Comparison of ENCODE assay signal across 12 cellular contexts in genomic region chr12:25135531-25136154, GRCh38. TPM values are rescaled to one million over a fixed set of nuclear protein-coding genes. Genes with fewer than 3 reads are reported as not detected.
DNase-seq lines count a peak whose midpoint lies in the region; ATAC-seq, FAIRE-seq and TF ChIP-seq lines count a peak whose summit lies in the region.
"Had no signal": no experiment of that assay in that cellular context is flagged by ENCODE, and none has a peak within 500 bp of the region (broad histone marks: within the 10 kb centered on the region; RNA-seq: fewer than 3 reads in every experiment).

No MANE protein-coding gene starts in this region.

- dilution Hi-C loops in mammary epithelial cell (cut with HindIII; ENCODE audit: low sequenced_read_pairs) = no loop called here

- no peak overlapping the region for H3K9ac ChIP-seq in mammary epithelial cell (ENCODE audit: insufficient read depth, low read length)

- H3K36me3 ChIP-seq in mammary epithelial cell (ENCODE audit: insufficient read depth, low read length) = no peaks in the 10 kb centered on the region
- no peaks in the 10 kb centered on the region for H3K36me3 ChIP-seq in lower lobe of right lung

- H4K20me1 ChIP-seq in mammary epithelial cell (ENCODE audit: insufficient read depth, low read length) = no peaks in the 10 kb centered on the region

- H3K9me3 ChIP-seq in mammary epithelial cell (replicated peaks; ENCODE audit: insufficient read depth, low read length) (no peaks in the 10 kb centered on the region), lower lobe of right lung (no peaks in the 10 kb centered on the region)

- no peaks in the 10 kb centered on the region for H3K79me2 ChIP-seq in mammary epithelial cell (ENCODE audit: insufficient read depth, low read length)

- H2AFZ ChIP-seq in mammary epithelial cell (ENCODE audit: low read depth, low read length) = peak overlapping the region; percentile 80

- peaks cover 20% of the 10 kb centered on the region for H3K4me1 ChIP-seq in mammary epithelial cell (ENCODE audit: insufficient read depth, low read length)
- H3K4me1 ChIP-seq in lower lobe of right lung = no peaks in the 10 kb centered on the region

- FAIRE-seq in HTR-8/SVneo (lab: Jason Lieb, UNC) = no peak
- FAIRE-seq: islet of Langerhans had no signal

- intact Hi-C loops in mammary epithelial cell (cut with micrococcal nuclease) (loop anchor here (2.0 kb wide), 1 partner anchor 15 kb away; no protein-coding TSS in a partner anchor), lower lobe of right lung (cut with DNase I) (no loop called here)

- CTCF ChIA-PET in mammary epithelial cell (lab: Charles Lee; ENCODE audit: low non-redundant PET) = interaction anchor here (0.6 to 0.9 kb wide), 3 partner anchors 16 to 286 kb away, joined by 3 to 26 read pairs (median 7); no protein-coding TSS in a partner anchor

- H3K27ac ChIP-seq in mammary epithelial cell (ENCODE audit: insufficient read depth, low read depth, low read length) = peak overlapping the region; percentile 62
- no peak overlapping the region for H3K27ac ChIP-seq in lower lobe of right lung
- H3K27ac ChIP-seq: C4-2B had no signal

- peak overlapping the region; percentile 54 for H3K4me2 ChIP-seq in mammary epithelial cell (ENCODE audit: insufficient read depth, low read depth, low read length)

- BruUV-seq in mammary epithelial cell (replicated peaks; lab: Mats Ljungman, UMichigan) = no TSS peak

- H3K27me3 ChIP-seq in mammary epithelial cell (ENCODE audit: insufficient read depth, low read length) (no peaks in the 10 kb centered on the region), lower lobe of right lung (ENCODE audit: low read depth) (no peaks in the 10 kb centered on the region)

- in situ Hi-C loops in mammary epithelial cell (cut with MboI; ENCODE audit: low sequenced_read_pairs in 2 of 2) = loop anchor here in 1 of 2 donors (10.0 to 25.0 kb wide), 2 partner anchors 151 to 298 kb away; no protein-coding TSS in a partner anchor

- DNase-seq in stimulated activated CD4-positive, alpha-beta T cell treated with anti-CD3 and anti-CD28 coated beads, Interleukin-15, amount 100 ng/mL, for 24 hours = peak; percentile 37
- no peak for DNase-seq in stimulated activated CD4-positive, alpha-beta T cell treated with anti-CD3 and anti-CD28 coated beads, Interleukin-4, amount 100 ng/mL, for 4 hours
- DNase-seq in NCI-H226 (peak; percentile 53), mammary epithelial cell (peak; percentile 91), lower lobe of right lung (no peak), DMS53 (lab: John Stamatoyannopoulos, UW) (no peak), HTR-8/SVneo (ENCODE audit: insufficient read length, low spot score) (no peak)
- DNase-seq in NK-92 treated with Interleukin-12 subunit alpha and Interleukin-12 subunit beta, amount 100 ng/mL, for 24 hours (lab: John Stamatoyannopoulos, UW) = no peak
- DNase-seq: amygdala had no signal

- ATAC-seq in lower lobe of right lung = no peak

- 0% methylated on average over 3 of the region's 6 CpGs for WGBS in mammary epithelial cell (ENCODE audit: low coverage, missing lambda C conversion rate)

- peak in 1 of 2 donors; percentile 47 for TF ChIP-seq CTCF in mammary epithelial cell (conservative IDR thresholded peaks at IDR 0.05 in 1 of 2, IDR thresholded peaks at IDR 0.05 in 1 of 2; ENCODE audit: extremely low read depth in 1 of 2, insufficient read depth in 1 of 2, low read depth in 1 of 2, low read length in 2 of 2)
- no peak for TF ChIP-seq CTCF in lower lobe of right lung (IDR thresholded peaks at IDR 0.05)

- H3K4me3 ChIP-seq in mammary epithelial cell (replicated peaks in 1 of 3; ENCODE audit: insufficient read depth in 1 of 3, low read depth in 2 of 3, low read length in 3 of 3) = no peak overlapping the region
- H3K4me3 ChIP-seq in lower lobe of right lung = no peak overlapping the region

RNA-seq across cellular contexts. Expression of gene DNAI7, which starts 59.3 kb away (rescaled TPM):
- total RNA-seq in mammary epithelial cell = under 1 TPM in 1 of 2 donors, not detected in 1; 0.50 TPM
- 0.08 TPM for polyA plus RNA-seq in mammary epithelial cell
- polyA minus RNA-seq in mammary epithelial cell = not detected
- 6.7 TPM for total RNA-seq in lower lobe of right lung
- polyA plus RNA-seq: IgD-negative memory B cell had no signal

RNA-seq across cellular contexts. Expression of gene ETFRF1, which starts 59.4 kb away (rescaled TPM):
- total RNA-seq in mammary epithelial cell = 10 to 100 TPM; 14.4 to 19.0 TPM
- polyA plus RNA-seq in mammary epithelial cell = 6.1 TPM
- 1.8 TPM for polyA minus RNA-seq in mammary epithelial cell
- total RNA-seq in lower lobe of right lung = 24.7 TPM

Comparison
In these comparisons a context has a peak if more than half of its experiments do, and no peak if none do; other contexts are left out.
1. DNase-seq: peak in stimulated activated CD4-positive, alpha-beta T cell treated with anti-CD3 and anti-CD28 coated beads, Interleukin-15, amount 100 ng/mL, for 24 hours (single experiment), NCI-H226 (single experiment) and mammary epithelial cell (single experiment); none in stimulated activated CD4-positive, alpha-beta T cell treated with anti-CD3 and anti-CD28 coated beads, Interleukin-4, amount 100 ng/mL, for 4 hours (0 of 2), lower lobe of right lung (single experiment), DMS53 (single experiment), HTR-8/SVneo (single experiment) and NK-92 treated with Interleukin-12 subunit alpha and Interleukin-12 subunit beta, amount 100 ng/mL, for 24 hours (single experiment).